17 cellular contexts compared by ENCODE assay signal in the genomic region with DNA sequence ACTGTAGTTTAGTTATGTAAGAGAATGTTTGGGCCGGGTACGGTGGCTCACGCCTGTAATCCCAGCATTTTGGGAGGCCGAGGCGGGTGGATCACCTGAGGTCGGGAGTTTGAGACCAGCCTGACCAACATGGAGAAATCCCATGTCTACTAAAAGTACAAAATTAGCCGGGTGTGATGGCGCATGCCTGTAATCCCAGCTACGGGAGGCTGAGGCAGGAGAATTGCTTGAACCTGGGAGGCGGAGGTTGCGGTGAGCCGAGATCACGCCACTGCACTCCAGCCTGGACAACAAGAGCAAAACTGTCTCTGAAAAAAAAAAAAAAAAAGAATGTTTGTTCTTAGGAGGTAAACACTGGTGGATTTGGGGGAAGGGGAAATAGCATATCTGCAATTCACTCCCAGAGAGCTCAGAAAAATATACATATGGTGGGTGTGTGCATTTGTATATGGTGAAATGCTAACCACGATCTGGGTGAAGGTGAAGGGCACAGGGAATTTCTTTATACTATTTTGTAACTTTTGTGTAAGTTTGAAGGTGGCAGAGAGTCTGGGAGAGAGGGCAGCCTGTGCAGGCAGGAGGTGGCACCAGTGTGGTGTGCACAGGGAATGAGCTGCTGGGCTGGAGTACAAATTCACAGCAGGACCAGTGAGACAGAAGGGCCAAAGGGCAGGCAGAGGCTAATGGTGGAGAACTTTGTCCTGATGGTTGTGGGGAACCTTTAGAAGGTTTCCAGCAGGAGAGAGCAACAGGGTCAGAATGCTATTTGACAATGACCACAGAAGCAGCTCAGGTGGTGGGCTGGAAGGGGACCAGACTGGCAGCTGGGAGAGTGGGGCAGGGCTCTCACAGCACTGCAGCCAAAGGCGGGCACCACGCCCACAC. TPM values are rescaled to one million over a fixed set of nuclear protein-coding genes. Genes with fewer than 3 reads are reported as not detected.
A peak's percentile ranks its signal among the peaks of the same experiment; 100 is the strongest.
DNase-seq lines count a peak whose midpoint lies in the region; ATAC-seq and TF ChIP-seq lines count a peak whose summit lies in the region.
"Had no signal": no experiment of that assay in that cellular context is flagged by ENCODE, and none has a peak within 500 bp of the region (broad histone marks: within the 10 kb centered on the region; RNA-seq: fewer than 3 reads in every experiment).

No MANE protein-coding gene starts in this region.

- DNase-seq in D341Med (ENCODE audit: low spot score): peak; percentile 25
- DNase-seq in left lobe of liver (ENCODE audit: low spot score): peak; percentile 96
- DNase-seq in osteocyte (ENCODE audit: extremely low spot score, unreplicated experiment): peak; percentile 17
- DNase-seq in Right ventricle myocardium superior: no peak
- DNase-seq: activated CD4-positive, alpha-beta T cell treated with anti-CD3 and anti-CD28 coated beads for 36 hours; activated naive CD4-positive, alpha-beta T cell treated with anti-CD3 and anti-CD28 coated beads, Interleukin-2, amount 50 U/mL, for 16 hours; heart right ventricle; HFFc6; natural killer cell; NCI-H1092; NCI-H2029; NK-92 treated with Interleukin-12 subunit alpha and Interleukin-12 subunit beta, amount 100 ng/mL, for 24 hours; SK-N-SH had no signal

- no peak for TF ChIP-seq CTCF in osteocyte (IDR thresholded peaks at IDR 0.05)

- H3K9me3 Mint-ChIP-seq in osteocyte (ENCODE audit: unreplicated experiment): no peaks in the 10 kb centered on the region
- H3K9me3 Mint-ChIP-seq: natural killer cell had no signal

- no peak overlapping the region for H3K27ac Mint-ChIP-seq in osteocyte (ENCODE audit: unreplicated experiment)
- H3K27ac Mint-ChIP-seq: activated CD4-positive, alpha-beta T cell treated with anti-CD3 and anti-CD28 coated beads for 36 hours; HFFc6; memory B cell; natural killer cell had no signal

- H3K4me1 Mint-ChIP-seq in osteocyte (ENCODE audit: unreplicated experiment): peaks cover 23% of the 10 kb centered on the region
- H3K4me1 Mint-ChIP-seq: activated CD4-positive, alpha-beta T cell treated with anti-CD3 and anti-CD28 coated beads for 36 hours; memory B cell had no signal

- H3K4me3 Mint-ChIP-seq in osteocyte (ENCODE audit: unreplicated experiment): no peak overlapping the region
- H3K4me3 Mint-ChIP-seq: activated CD4-positive, alpha-beta T cell treated with anti-CD3 and anti-CD28 coated beads for 36 hours; HFFc6; memory B cell; natural killer cell had no signal

- no peaks in the 10 kb centered on the region for H3K36me3 Mint-ChIP-seq in osteocyte (ENCODE audit: unreplicated experiment)
- H3K36me3 Mint-ChIP-seq: memory B cell, natural killer cell had no signal

- ATAC-seq in left lobe of liver (peak; percentile 92), HG03139 (IDR thresholded peaks at IDR 0.05; ENCODE audit: unreplicated experiment) (no peak), Right ventricle myocardium superior (ENCODE audit: poor library complexity) (no peak), HG03342 (IDR thresholded peaks at IDR 0.05; ENCODE audit: unreplicated experiment) (no peak)
- ATAC-seq: activated CD4-positive, alpha-beta T cell treated with anti-CD3 and anti-CD28 coated beads for 36 hours; natural killer cell had no signal

- no peaks in the 10 kb centered on the region for H3K27me3 Mint-ChIP-seq in osteocyte (ENCODE audit: unreplicated experiment)
- H3K27me3 Mint-ChIP-seq: activated CD4-positive, alpha-beta T cell treated with anti-CD3 and anti-CD28 coated beads for 36 hours had no signal

- 0 out of 2 replicates have a peak, but pooled peaks have one; percentile 2 for TF ChIP-seq RAD21 in Ishikawa (IDR thresholded peaks at IDR 0.05; ENCODE audit: low read depth)

- no peak for TF ChIP-seq EP300 in Ishikawa (IDR thresholded peaks at IDR 0.05; ENCODE audit: borderline replicate concordance)

- intact Hi-C loops in Right ventricle myocardium superior (cut with DNase I): no loop called here

TF ChIP-seq in Ishikawa, 13 proteins besides CTCF, POLR2A, EP300 and RAD21:
- TF ChIP-seq NFIC (IDR thresholded peaks at IDR 0.05): no peak
- TF ChIP-seq, protein P1, sequence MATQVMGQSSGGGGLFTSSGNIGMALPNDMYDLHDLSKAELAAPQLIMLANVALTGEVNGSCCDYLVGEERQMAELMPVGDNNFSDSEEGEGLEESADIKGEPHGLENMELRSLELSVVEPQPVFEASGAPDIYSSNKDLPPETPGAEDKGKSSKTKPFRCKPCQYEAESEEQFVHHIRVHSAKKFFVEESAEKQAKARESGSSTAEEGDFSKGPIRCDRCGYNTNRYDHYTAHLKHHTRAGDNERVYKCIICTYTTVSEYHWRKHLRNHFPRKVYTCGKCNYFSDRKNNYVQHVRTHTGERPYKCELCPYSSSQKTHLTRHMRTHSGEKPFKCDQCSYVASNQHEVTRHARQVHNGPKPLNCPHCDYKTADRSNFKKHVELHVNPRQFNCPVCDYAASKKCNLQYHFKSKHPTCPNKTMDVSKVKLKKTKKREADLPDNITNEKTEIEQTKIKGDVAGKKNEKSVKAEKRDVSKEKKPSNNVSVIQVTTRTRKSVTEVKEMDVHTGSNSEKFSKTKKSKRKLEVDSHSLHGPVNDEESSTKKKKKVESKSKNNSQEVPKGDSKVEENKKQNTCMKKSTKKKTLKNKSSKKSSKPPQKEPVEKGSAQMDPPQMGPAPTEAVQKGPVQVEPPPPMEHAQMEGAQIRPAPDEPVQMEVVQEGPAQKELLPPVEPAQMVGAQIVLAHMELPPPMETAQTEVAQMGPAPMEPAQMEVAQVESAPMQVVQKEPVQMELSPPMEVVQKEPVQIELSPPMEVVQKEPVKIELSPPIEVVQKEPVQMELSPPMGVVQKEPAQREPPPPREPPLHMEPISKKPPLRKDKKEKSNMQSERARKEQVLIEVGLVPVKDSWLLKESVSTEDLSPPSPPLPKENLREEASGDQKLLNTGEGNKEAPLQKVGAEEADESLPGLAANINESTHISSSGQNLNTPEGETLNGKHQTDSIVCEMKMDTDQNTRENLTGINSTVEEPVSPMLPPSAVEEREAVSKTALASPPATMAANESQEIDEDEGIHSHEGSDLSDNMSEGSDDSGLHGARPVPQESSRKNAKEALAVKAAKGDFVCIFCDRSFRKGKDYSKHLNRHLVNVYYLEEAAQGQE (IDR thresholded peaks at IDR 0.05; ENCODE audit: low read depth): no peak
- TF ChIP-seq MAX (IDR thresholded peaks at IDR 0.05): no peak
- TF ChIP-seq CEBPB (IDR thresholded peaks at IDR 0.05): no peak
- no peak for TF ChIP-seq USF1 (IDR thresholded peaks at IDR 0.05)
- TF ChIP-seq CREB1 (IDR thresholded peaks at IDR 0.05; ENCODE audit: low read depth): no peak
- no peak for TF ChIP-seq YY1 (IDR thresholded peaks at IDR 0.05; ENCODE audit: low read depth)
- TF ChIP-seq TAF1 (IDR thresholded peaks at IDR 0.05; ENCODE audit: low read depth): no peak
- no peak for TF ChIP-seq ZBTB7A (IDR thresholded peaks at IDR 0.05; ENCODE audit: low read depth)
- TF ChIP-seq TEAD4 (IDR thresholded peaks at IDR 0.05): no peak
- no peak for TF ChIP-seq TCF12 (IDR thresholded peaks at IDR 0.05; ENCODE audit: low read depth)
- TF ChIP-seq FOXM1 (IDR thresholded peaks at IDR 0.05; ENCODE audit: borderline replicate concordance, low read depth): no peak
- TF ChIP-seq EGR1 (IDR thresholded peaks at IDR 0.05): no peak

RNA-seq across cellular contexts. Expression of gene SSR1, which starts 42.4 kb away (rescaled TPM):
- total RNA-seq in left lobe of liver: 110 TPM
- total RNA-seq in osteocyte: 183 and 204 TPM in 2 replicates
- total RNA-seq in Right ventricle myocardium superior: 47.5 TPM
